In genomic region chr11:125496465-125496817, GRCh38 we compare ENCODE assay signal across 8 cellular contexts. TPM values are rescaled to one million over a fixed set of nuclear protein-coding genes. Genes with fewer than 3 reads are reported as not detected.
DNase-seq lines count a peak whose midpoint lies in the region; ATAC-seq and TF ChIP-seq lines count a peak whose summit lies in the region.

No MANE protein-coding gene starts in this region.

- H3K27ac Mint-ChIP-seq in naive thymus-derived CD8-positive, alpha-beta T cell: peak overlapping the region in 3 of 10 donors; percentile 26 to 80 (median 73)

- WGBS in heart right ventricle, 2 donors: 29 to 30% methylated on average over 12 of the region's 12 CpGs
- 57 to 60% methylated on average over 12 of the region's 12 CpGs for WGBS in ectodermal cell, 2 experiments

- intact Hi-C loops in heart right ventricle (cut with DNase I) (loop anchor here in 1 of 10 donors (5.0 kb wide), 1 partner anchor 131 kb away; the partner anchor contains the start of gene CHEK1), cardiac septum (cut with DNase I) (no loop called here)

- H3K36me3 Mint-ChIP-seq in naive thymus-derived CD8-positive, alpha-beta T cell: peaks cover 0 to 2% (median under 1%) of the 10 kb centered on the region in 3 donors

- TF ChIP-seq CTCF in heart right ventricle (IDR thresholded peaks at IDR 0.05): no peak
- no peak for TF ChIP-seq CTCF in GM13977 (IDR thresholded peaks at IDR 0.05; ENCODE audit: extremely low read depth, insufficient read depth, missing control alignments)

- DNase-seq in heart right ventricle (no peak), cardiac septum (ENCODE audit: low spot score) (no peak), GM13977 (ENCODE audit: low spot score) (no peak), DMS153 treated with DMSO at 0.1 percent for 48 hours (lab: John Stamatoyannopoulos, UW; ENCODE audit: unreplicated experiment) (no peak)
- no peak for DNase-seq in naive thymus-derived CD8-positive, alpha-beta T cell

- H3K9me3 ChIP-seq in heart right ventricle (no peaks in the 10 kb centered on the region), ectodermal cell (ENCODE audit: control insufficient read depth, low read length) (no peaks in the 10 kb centered on the region)

- H3K4me3 ChIP-seq in heart right ventricle: peak overlapping the region; percentile 34 to 82 (median 68)
- H3K4me3 ChIP-seq in ectodermal cell (ENCODE audit: insufficient read depth, low read depth, low read length): peak overlapping the region; percentile 93

- H3K9me3 Mint-ChIP-seq in naive thymus-derived CD8-positive, alpha-beta T cell: no peaks in the 10 kb centered on the region

- in situ Hi-C loops in GM13977 (cut with MboI; ENCODE audit: low pct_unique_long_range_greater_than_20kb, low sequenced_read_pairs, unreplicated experiment): no loop called here

- H3K4me1 ChIP-seq in heart right ventricle (peaks cover 0 to 20% (median 11%) of the 10 kb centered on the region in 9 donors), ectodermal cell (ENCODE audit: control insufficient read depth, insufficient read depth, low read length) (peaks cover 4% of the 10 kb centered on the region)

- peaks cover 15 to 36% (median 22%) of the 10 kb centered on the region in 4 donors for H3K4me1 Mint-ChIP-seq in naive thymus-derived CD8-positive, alpha-beta T cell

- H3K27ac ChIP-seq in heart right ventricle (peak overlapping the region in 9 of 10 donors; percentile 8 to 80 (median 73)), ectodermal cell (ENCODE audit: insufficient read depth, low read depth, low read length, poor library complexity, severe bottlenecking) (peak overlapping the region; percentile 40)

- peak overlapping the region; percentile 77 to 93 (median 89) for H3K4me3 Mint-ChIP-seq in naive thymus-derived CD8-positive, alpha-beta T cell

- peak in 3 of 8 donors; percentile 1 to 10 (median 5) for ATAC-seq in heart right ventricle
- no peak for ATAC-seq in naive thymus-derived CD8-positive, alpha-beta T cell
- ATAC-seq in HG02870 (IDR thresholded peaks at IDR 0.05; ENCODE audit: unreplicated experiment): no peak
- ATAC-seq in GM21367 (IDR thresholded peaks at IDR 0.05; ENCODE audit: unreplicated experiment): no peak

- H3K36me3 ChIP-seq in heart right ventricle: no peaks in the 10 kb centered on the region
- no peaks in the 10 kb centered on the region for H3K36me3 ChIP-seq in ectodermal cell (ENCODE audit: control insufficient read depth, insufficient read depth, low read length)

- POLR2A ChIA-PET in naive thymus-derived CD8-positive, alpha-beta T cell (lab: Charles Lee): no interaction called here

- H3K27me3 Mint-ChIP-seq in naive thymus-derived CD8-positive, alpha-beta T cell: peaks cover 26 to 56% (median 36%) of the 10 kb centered on the region in 5 donors

- H3K27me3 ChIP-seq in heart right ventricle (peaks cover 0 to 68% (median 6%) of the 10 kb centered on the region in 7 donors), ectodermal cell (ENCODE audit: control insufficient read depth, insufficient read depth, low read length, poor library complexity, severe bottlenecking) (no peaks in the 10 kb centered on the region)

RNA-seq across cellular contexts. Expression of gene FEZ1, which starts 0.4 kb away (rescaled TPM):
- 10 to 100 TPM; 18.3 to 53.0 (median 33.2) TPM for total RNA-seq in heart right ventricle
- polyA plus RNA-seq in heart right ventricle: 10 to 100 TPM; 18.4 to 18.7 TPM
- total RNA-seq in cardiac septum: 35.3 TPM
- 128 TPM for polyA plus RNA-seq in ectodermal cell (2013, experiment 1 of 4)
- polyA plus RNA-seq in ectodermal cell (2013, experiment 2 of 4): 141 TPM
- polyA plus RNA-seq in ectodermal cell (2013, experiment 3 of 4): 159 TPM
- polyA plus RNA-seq in ectodermal cell (2013, experiment 4 of 4): 175 TPM
- not detected for total RNA-seq in naive thymus-derived CD8-positive, alpha-beta T cell
- 10 to 100 TPM in 1 of 3 donors, 1 to 10 TPM in 2; 1.1 to 11.6 (median 1.7) TPM for polyA plus RNA-seq in naive thymus-derived CD8-positive, alpha-beta T cell

Comparison
In these comparisons a context has a peak if more than half of its experiments do, and no peak if none do; other contexts are left out.
1. RNA of gene FEZ1, which starts 0.4 kb away (total RNA-seq): 35.3 TPM in cardiac septum (single experiment) and 18.3 to 53.0 TPM in heart right ventricle; not detected in naive thymus-derived CD8-positive, alpha-beta T cell; every median in the first group is over 10 times any median in the second.